Comparison of ENCODE assay signal across 19 cellular contexts in the genomic region with DNA sequence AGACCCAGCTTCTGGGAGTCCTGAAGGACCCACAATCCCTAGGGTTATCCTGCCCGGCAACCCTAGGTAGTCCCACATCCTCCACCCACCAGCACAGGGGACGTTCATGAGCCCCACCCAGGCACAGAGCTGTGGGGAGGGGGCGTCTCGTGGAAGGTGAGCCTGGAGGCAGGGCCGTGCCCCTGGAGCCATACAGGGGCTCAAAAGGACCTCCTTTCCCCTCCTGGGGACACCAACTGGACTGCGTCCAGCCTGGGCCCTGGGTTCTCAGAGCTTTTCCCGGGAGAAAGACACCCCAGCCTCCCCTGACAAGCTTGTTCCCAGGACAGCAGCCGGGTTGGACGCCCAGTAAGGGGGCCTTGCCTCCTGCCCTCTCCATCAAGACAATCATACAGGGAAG.
"Had no signal": no experiment of that assay in that cellular context is flagged by ENCODE, and none has a peak within 500 bp of the region (broad histone marks: within the 10 kb centered on the region; RNA-seq: fewer than 3 reads in every experiment).

No MANE protein-coding gene starts in this region.

- H3K4me1 ChIP-seq: gastroesophageal sphincter, parathyroid adenoma, psoas muscle, spleen, testis, tibial nerve had no signal

- DNase-seq: effector CD8-positive, alpha-beta T cell; left colon; left ventricle myocardium superior; mesenchymal stem cell; naive B cell; psoas muscle; retina; spleen; stimulated activated CD4-positive, alpha-beta T cell treated with anti-CD3 and anti-CD28 coated beads, Interleukin-2, amount 100 ng/mL, for 24 hours; stimulated activated CD4-positive, alpha-beta T cell treated with anti-CD3 and anti-CD28 coated beads, Interleukin-4, amount 100 ng/mL, for 4 hours; stimulated activated naive B cell treated with anti-CD40 and anti-IgM and Interleukin-4, amounts not matched to agents 10 μg/mL and 1 μg/mL and 100 μg/mL, for 72 hours; stimulated activated naive CD8-positive, alpha-beta T cell treated with anti-CD3 and anti-CD28 coated beads, Interleukin-15, amount 100 ng/mL, for 72 hours; testis had no signal

- H3K27me3 ChIP-seq: testis, tibial nerve had no signal

- H3K27ac ChIP-seq: gastroesophageal sphincter, hepatocyte, parathyroid adenoma, psoas muscle, spleen, testis, tibial nerve had no signal

- ATAC-seq: gastroesophageal sphincter; left colon; left ventricle myocardium superior; psoas muscle; sciatic nerve; stimulated activated naive B cell treated with anti-CD40 and anti-IgM and Interleukin-4, amounts not matched to agents 10 μg/mL and 1 μg/mL and 100 μg/mL, for 72 hours had no signal

- H3K9me3 ChIP-seq: testis had no signal

- H3K36me3 ChIP-seq: gastroesophageal sphincter, spleen, tibial nerve had no signal

- H3K4me3 ChIP-seq: gastroesophageal sphincter, hepatocyte, lung, psoas muscle, spleen, testis, tibial nerve had no signal
